15 cellular contexts compared by ENCODE assay signal in genomic region chr9:98086461-98086860, GRCh38. TPM values are rescaled to one million over a fixed set of nuclear protein-coding genes. Genes with fewer than 3 reads are reported as not detected.
A peak's percentile ranks its signal among the peaks of the same experiment; 100 is the strongest.
DNase-seq lines count a peak whose midpoint lies in the region; ATAC-seq and TF ChIP-seq lines count a peak whose summit lies in the region.
"Had no signal": no experiment of that assay in that cellular context is flagged by ENCODE, and none has a peak within 500 bp of the region (broad histone marks: within the 10 kb centered on the region; RNA-seq: fewer than 3 reads in every experiment).

No MANE protein-coding gene starts in this region.

- no peaks in the 10 kb centered on the region for H3K27me3 ChIP-seq in Caco-2 (replicated peaks; ENCODE audit: control insufficient read depth, insufficient read depth, low read length)
- H3K27me3 ChIP-seq: ascending aorta, stomach had no signal

- no peak for ATAC-seq in naive B cell (ENCODE audit: low read depth in 2 of 2)
- ATAC-seq: K562 had no signal

- POLR2A ChIA-PET in Caco-2 (lab: Charles Lee) = no interaction called here

- no peak for DNase-seq in CD14-positive monocyte (ENCODE audit: low spot score)
- no peak for DNase-seq in Caco-2
- DNase-seq in activated T-helper 1 cell treated with anti-CD3 and anti-CD28 coated beads, Interleukin-12 subunit alpha, Interleukin-12 subunit beta, Interleukin-2, Interleukin-4 antibody, amounts not matched to agents 30 ng/mL and 10 ng/mL and 1 ng/mL, durations not matched to agents 14 hours and 24 hours and 36 hours (ENCODE audit: low spot score) = no peak
- DNase-seq in naive B cell = no peak
- DNase-seq in activated CD4-positive, CD25-positive, alpha-beta regulatory T cell (lab: John Stamatoyannopoulos, UW) = no peak
- no peak for DNase-seq in NCI-H1048 (lab: John Stamatoyannopoulos, UW)
- no peak for DNase-seq in C1 segment of cervical spinal cord (lab: John Stamatoyannopoulos, UW)
- no peak for DNase-seq in GM19240 (ENCODE audit: insufficient read length, low spot score)
- DNase-seq: midbrain, NCI-H2227 treated with DMSO at 0.1 percent for 48 hours, small intestine, stomach had no signal

- BruUV-seq in Caco-2 (replicated peaks; lab: Mats Ljungman, UMichigan) = no TSS peak

- no peaks in the 10 kb centered on the region for H3K9me3 ChIP-seq in Caco-2
- H3K9me3 ChIP-seq: ascending aorta, stomach had no signal

- H3K4me1 Mint-ChIP-seq in CD14-positive monocyte = peaks cover 22% of the 10 kb centered on the region
- peaks cover 6% of the 10 kb centered on the region for H3K4me1 Mint-ChIP-seq in Caco-2 (ENCODE audit: low read depth, unreplicated experiment)
- H3K4me1 Mint-ChIP-seq in activated T-helper 1 cell treated with anti-CD3 and anti-CD28 coated beads, Interleukin-12 subunit alpha, Interleukin-12 subunit beta, Interleukin-2, Interleukin-4 antibody, amounts not matched to agents 30 ng/mL and 10 ng/mL and 1 ng/mL, durations not matched to agents 14 hours and 24 hours and 36 hours (ENCODE audit: low read depth) = peaks cover 54% of the 10 kb centered on the region
- peaks cover 11 to 23% (median 17%) of the 10 kb centered on the region in 3 donors for H3K4me1 Mint-ChIP-seq in naive B cell

- TF ChIP-seq CTCF in CD14-positive monocyte (IDR thresholded peaks at IDR 0.05) (no peak), Caco-2 (IDR thresholded peaks at IDR 0.05; ENCODE audit: insufficient read depth in 1 of 2, low read depth in 1 of 2, low read length in 1 of 2, severe bottlenecking in 1 of 2, unreplicated experiment in 1 of 2) (no peak)

- intact Hi-C loops in CD14-positive monocyte (cut with micrococcal nuclease) = no loop called here
- intact Hi-C loops in Caco-2 (cut with micrococcal nuclease; ENCODE audit: unreplicated experiment) = no loop called here
- intact Hi-C loops in activated T-helper 1 cell treated with anti-CD3 and anti-CD28 coated beads, Interleukin-12 subunit alpha, Interleukin-12 subunit beta, Interleukin-2, Interleukin-4 antibody, amounts not matched to agents 30 ng/mL and 10 ng/mL and 1 ng/mL, durations not matched to agents 14 hours and 24 hours and 36 hours (cut with micrococcal nuclease) = no loop called here

- H3K4me3 Mint-ChIP-seq in CD14-positive monocyte (no peak overlapping the region), Caco-2 (ENCODE audit: unreplicated experiment) (peak overlapping the region; percentile 18), naive B cell (peak overlapping the region in 6 of 8 donors; percentile 25 to 72 (median 48))
- H3K4me3 Mint-ChIP-seq in activated T-helper 1 cell treated with anti-CD3 and anti-CD28 coated beads, Interleukin-12 subunit alpha, Interleukin-12 subunit beta, Interleukin-2, Interleukin-4 antibody, amounts not matched to agents 30 ng/mL and 10 ng/mL and 1 ng/mL, durations not matched to agents 14 hours and 24 hours and 36 hours = no peak overlapping the region

- H3K27me3 Mint-ChIP-seq in CD14-positive monocyte (ENCODE audit: low read depth in 3 of 3) (peaks cover 0 to 2% (median 0%) of the 10 kb centered on the region in 3 donors), Caco-2 (ENCODE audit: insufficient read depth, unreplicated experiment) (no peaks in the 10 kb centered on the region), naive B cell (no peaks in the 10 kb centered on the region)
- no peaks in the 10 kb centered on the region for H3K27me3 Mint-ChIP-seq in activated T-helper 1 cell treated with anti-CD3 and anti-CD28 coated beads, Interleukin-12 subunit alpha, Interleukin-12 subunit beta, Interleukin-2, Interleukin-4 antibody, amounts not matched to agents 30 ng/mL and 10 ng/mL and 1 ng/mL, durations not matched to agents 14 hours and 24 hours and 36 hours (ENCODE audit: insufficient read depth)

- H3K36me3 ChIP-seq in Caco-2 (ENCODE audit: control insufficient read depth, insufficient read depth, low read length) = peaks cover 8% of the 10 kb centered on the region

- no peak overlapping the region for H3K4me3 ChIP-seq in Caco-2 (ENCODE audit: low read depth, low read length)
- H3K4me3 ChIP-seq: K562 had no signal

- CTCF ChIA-PET in Caco-2 (lab: Charles Lee) = no interaction called here

- H3K9me3 Mint-ChIP-seq in CD14-positive monocyte = peaks cover 0 to 3% (median 0%) of the 10 kb centered on the region in 7 donors
- H3K9me3 Mint-ChIP-seq in Caco-2 (ENCODE audit: unreplicated experiment) = no peaks in the 10 kb centered on the region
- H3K9me3 Mint-ChIP-seq in activated T-helper 1 cell treated with anti-CD3 and anti-CD28 coated beads, Interleukin-12 subunit alpha, Interleukin-12 subunit beta, Interleukin-2, Interleukin-4 antibody, amounts not matched to agents 30 ng/mL and 10 ng/mL and 1 ng/mL, durations not matched to agents 14 hours and 24 hours and 36 hours = no peaks in the 10 kb centered on the region
- no peaks in the 10 kb centered on the region for H3K9me3 Mint-ChIP-seq in naive B cell

- peaks cover 79 to 87% of the 10 kb centered on the region in 2 donors for H3K36me3 Mint-ChIP-seq in CD14-positive monocyte
- H3K36me3 Mint-ChIP-seq in Caco-2 (ENCODE audit: insufficient read depth, unreplicated experiment) = peaks cover 38% of the 10 kb centered on the region
- H3K36me3 Mint-ChIP-seq in activated T-helper 1 cell treated with anti-CD3 and anti-CD28 coated beads, Interleukin-12 subunit alpha, Interleukin-12 subunit beta, Interleukin-2, Interleukin-4 antibody, amounts not matched to agents 30 ng/mL and 10 ng/mL and 1 ng/mL, durations not matched to agents 14 hours and 24 hours and 36 hours (ENCODE audit: low read depth) = peaks cover 42% of the 10 kb centered on the region
- H3K36me3 Mint-ChIP-seq in naive B cell = no peaks in the 10 kb centered on the region

- H3K27ac Mint-ChIP-seq in CD14-positive monocyte = peak overlapping the region in 5 of 7 donors; percentile 25 to 82 (median 48)
- H3K27ac Mint-ChIP-seq in Caco-2 (ENCODE audit: unreplicated experiment) = peak overlapping the region; percentile 42
- H3K27ac Mint-ChIP-seq in activated T-helper 1 cell treated with anti-CD3 and anti-CD28 coated beads, Interleukin-12 subunit alpha, Interleukin-12 subunit beta, Interleukin-2, Interleukin-4 antibody, amounts not matched to agents 30 ng/mL and 10 ng/mL and 1 ng/mL, durations not matched to agents 14 hours and 24 hours and 36 hours = peak overlapping the region; percentile 65
- peak overlapping the region; percentile 44 to 95 (median 76) for H3K27ac Mint-ChIP-seq in naive B cell

- no peaks in the 10 kb centered on the region for H3K4me1 ChIP-seq in Caco-2
- H3K4me1 ChIP-seq: parathyroid adenoma had no signal

RNA-seq across cellular contexts. Expression of gene NANS, which starts 29.9 kb away (rescaled TPM):
- polyA plus RNA-seq in CD14-positive monocyte = 100 to 1,000 TPM in 1 of 2 donors, 10 to 100 TPM in 1; 95.9 to 109 TPM
- 68.7 and 71.7 TPM in 2 replicates for total RNA-seq in Caco-2 (2022)
- total RNA-seq in activated T-helper 1 cell treated with anti-CD3 and anti-CD28 coated beads, Interleukin-12 subunit alpha, Interleukin-12 subunit beta, Interleukin-2, Interleukin-4 antibody, amounts not matched to agents 30 ng/mL and 10 ng/mL and 1 ng/mL, durations not matched to agents 14 hours and 24 hours and 36 hours = 54.4 and 55.5 TPM in 2 replicates
- polyA plus RNA-seq in naive B cell (ENCODE audit: low read depth in 6 of 6) = 10 to 100 TPM; 18.8 to 41.2 (median 29.5) TPM

RNA-seq across cellular contexts. Expression of gene TRIM14, which starts 32.6 kb away (rescaled TPM):
- polyA plus RNA-seq in CD14-positive monocyte (10 to 100 TPM; 23.0 to 28.5 TPM), naive B cell (ENCODE audit: low read depth in 6 of 6) (10 to 100 TPM; 16.3 to 36.5 (median 20.4) TPM)
- total RNA-seq in Caco-2 (2022) = 30.3 and 34.5 TPM in 2 replicates
- total RNA-seq in activated T-helper 1 cell treated with anti-CD3 and anti-CD28 coated beads, Interleukin-12 subunit alpha, Interleukin-12 subunit beta, Interleukin-2, Interleukin-4 antibody, amounts not matched to agents 30 ng/mL and 10 ng/mL and 1 ng/mL, durations not matched to agents 14 hours and 24 hours and 36 hours = 41.7 and 42.0 TPM in 2 replicates

Comparison
In these comparisons a context has a peak if more than half of its experiments do, and no peak if none do; other contexts are left out.
1. H3K4me3 Mint-ChIP-seq: peak in Caco-2 (single experiment) and naive B cell (6 of 8); none in CD14-positive monocyte (0 of 2) and activated T-helper 1 cell treated with anti-CD3 and anti-CD28 coated beads, Interleukin-12 subunit alpha, Interleukin-12 subunit beta, Interleukin-2, Interleukin-4 antibody, amounts not matched to agents 30 ng/mL and 10 ng/mL and 1 ng/mL, durations not matched to agents 14 hours and 24 hours and 36 hours (single experiment).
2. Peak in every context shown above with its lines, with median percentiles within 50 percentile points of each other: H3K27ac Mint-ChIP-seq.